21 cellular contexts compared by ENCODE assay signal in genomic region chr10:29317423-29318021, GRCh38. TPM values are rescaled to one million over a fixed set of nuclear protein-coding genes. Genes with fewer than 3 reads are reported as not detected.
DNase-seq lines count a peak whose midpoint lies in the region; ATAC-seq and TF ChIP-seq lines count a peak whose summit lies in the region.
"Had no signal": no experiment of that assay in that cellular context is flagged by ENCODE, and none has a peak within 500 bp of the region (broad histone marks: within the 10 kb centered on the region; RNA-seq: fewer than 3 reads in every experiment).

No MANE protein-coding gene starts in this region.

- H3K9me2 ChIP-seq in hepatocyte (replicated peaks; ENCODE audit: insufficient read depth), result no peaks in the 10 kb centered on the region

- no peaks in the 10 kb centered on the region for H3K79me2 ChIP-seq in hepatocyte

- H3K4me3 Mint-ChIP-seq in progenitor cell of endocrine pancreas (ENCODE audit: low read depth), result no peak overlapping the region

- DNase-seq in NCI-H2029 treated with DMSO at 0.1 percent for 48 hours (lab: John Stamatoyannopoulos, UW), result peak; percentile 44
- DNase-seq in NCI-H2029 (lab: John Stamatoyannopoulos, UW), result no peak
- peak; percentile 26 for DNase-seq in NCI-H69 (lab: John Stamatoyannopoulos, UW)
- no peak for DNase-seq in hepatocyte (ENCODE audit: low spot score)
- no peak for DNase-seq in progenitor cell of endocrine pancreas (ENCODE audit: low spot score, unreplicated experiment)
- no peak for DNase-seq in OCI-M1 (lab: John Stamatoyannopoulos, UW)
- no peak for DNase-seq in iPS-NIHi11 (ENCODE audit: low spot score)
- DNase-seq: activated CD4-positive, alpha-beta T cell treated with anti-CD3 and anti-CD28 coated beads for 48 hours; cortex of kidney; NCI-H1930; stimulated activated CD4-positive, alpha-beta T cell treated with anti-CD3 and anti-CD28 coated beads, Interleukin-4, amount 100 ng/mL, for 4 hours; stimulated activated naive CD8-positive, alpha-beta T cell treated with anti-CD3 and anti-CD28 coated beads, Interleukin-15, amount 100 ng/mL, for 72 hours had no signal

- H4K20me1 ChIP-seq in hepatocyte (ENCODE audit: insufficient read depth, poor library complexity, severe bottlenecking), result no peaks in the 10 kb centered on the region
- H4K20me1 ChIP-seq: BLaER1 had no signal

- H3K4me3 ChIP-seq in hepatocyte, result no peak overlapping the region
- H3K4me3 ChIP-seq: BLaER1, K562, neural progenitor cell had no signal

- 85% methylated on average over 5 of the region's 5 CpGs for WGBS in hepatocyte (ENCODE audit: low lambda C conversion rate, missing lambda C conversion rate)

- H3K9me3 Mint-ChIP-seq in progenitor cell of endocrine pancreas (ENCODE audit: low read depth), result no peaks in the 10 kb centered on the region
- H3K9me3 Mint-ChIP-seq: stimulated activated naive CD8-positive, alpha-beta T cell treated with anti-CD3 and anti-CD28 coated beads, Interleukin-15, amount 100 ng/mL, for 72 hours had no signal

- no peaks in the 10 kb centered on the region for H3K27me3 ChIP-seq in hepatocyte
- H3K27me3 ChIP-seq: BLaER1, brain microvascular endothelial cell, neural progenitor cell had no signal

- H3K4me1 Mint-ChIP-seq in progenitor cell of endocrine pancreas (ENCODE audit: low read depth), result peaks cover 21% of the 10 kb centered on the region

- H3K36me3 ChIP-seq in hepatocyte (replicated peaks; ENCODE audit: insufficient read depth, low read depth), result no peaks in the 10 kb centered on the region
- H3K36me3 ChIP-seq: BLaER1, brain microvascular endothelial cell, neural progenitor cell had no signal

- no peaks in the 10 kb centered on the region for H3K27me3 Mint-ChIP-seq in progenitor cell of endocrine pancreas

- H3K36me3 Mint-ChIP-seq in progenitor cell of endocrine pancreas (ENCODE audit: insufficient read depth), result no peaks in the 10 kb centered on the region

- peak overlapping the region; percentile 6 for H3K27ac Mint-ChIP-seq in progenitor cell of endocrine pancreas
- H3K27ac Mint-ChIP-seq: neural progenitor cell; stimulated activated naive CD8-positive, alpha-beta T cell treated with anti-CD3 and anti-CD28 coated beads, Interleukin-15, amount 100 ng/mL, for 72 hours had no signal

- TF ChIP-seq CTCF in hepatocyte (IDR thresholded peaks at IDR 0.05; ENCODE audit: poor library complexity), result no peak
- TF ChIP-seq CTCF in progenitor cell of endocrine pancreas (IDR thresholded peaks at IDR 0.05; ENCODE audit: unreplicated experiment), result no peak

- no peaks in the 10 kb centered on the region for H3K9me3 ChIP-seq in hepatocyte (ENCODE audit: low read depth)

- ATAC-seq in GM21717 (IDR thresholded peaks at IDR 0.05; ENCODE audit: unreplicated experiment), result no peak

- H3K4me2 ChIP-seq in hepatocyte, result no peak overlapping the region
- H3K4me2 ChIP-seq: BLaER1 had no signal

- H3K4me1 ChIP-seq in hepatocyte (ENCODE audit: insufficient read depth), result peaks cover 16% of the 10 kb centered on the region
- H3K4me1 ChIP-seq: neural progenitor cell had no signal

- no peak overlapping the region for H2AFZ ChIP-seq in hepatocyte

- H3K27ac ChIP-seq in hepatocyte, result peak overlapping the region; percentile 44
- H3K27ac ChIP-seq: BLaER1, neural progenitor cell had no signal

RNA-seq across cellular contexts. Expression of gene LYZL1, which starts 28.7 kb away (rescaled TPM):
- not detected in 2 replicates for total RNA-seq in hepatocyte
- polyA plus RNA-seq in hepatocyte, result not detected in 2 replicates
- not detected in 2 replicates for total RNA-seq in progenitor cell of endocrine pancreas
- total RNA-seq: K562, mucosa of gallbladder, NCI-H460, renal cortical epithelial cell, ureter had no signal
- polyA plus RNA-seq: K562 had no signal

Comparison
In these comparisons a context has a peak if more than half of its experiments do, and no peak if none do; other contexts are left out.
1. DNase-seq: peak in NCI-H2029 treated with DMSO at 0.1 percent for 48 hours (single experiment) and NCI-H69 (single experiment); none in NCI-H2029 (single experiment), hepatocyte (single experiment), progenitor cell of endocrine pancreas (single experiment), OCI-M1 (single experiment) and iPS-NIHi11 (single experiment).